In the genomic region with DNA sequence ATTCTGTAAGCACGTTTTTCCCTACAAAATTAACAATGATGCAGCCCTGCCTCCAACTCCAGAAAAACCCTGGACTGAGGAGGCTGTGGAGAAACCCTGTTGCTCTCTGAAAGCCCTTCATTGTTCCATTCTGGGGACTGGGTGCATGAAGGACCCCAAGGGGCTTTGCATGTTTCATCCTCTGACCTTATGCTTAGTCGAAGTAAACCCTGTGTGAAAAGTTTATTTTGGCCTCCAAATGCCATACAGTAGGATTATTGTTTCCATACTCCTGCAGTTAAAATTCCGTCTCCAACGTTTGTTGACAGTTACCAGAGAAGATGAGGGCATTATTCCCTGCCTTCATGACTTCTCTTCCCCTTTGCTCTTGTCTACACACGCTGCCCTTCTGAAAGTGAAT, we compare ENCODE assay signal across 21 cellular contexts.
"Had no signal": no experiment of that assay in that cellular context is flagged by ENCODE, and none has a peak within 500 bp of the region (broad histone marks: within the 10 kb centered on the region; RNA-seq: fewer than 3 reads in every experiment).

No MANE protein-coding gene starts in this region.

- H3K27ac Mint-ChIP-seq: stimulated activated naive B cell treated with anti-CD40 and anti-IgM and Interleukin-4, amounts not matched to agents 10 μg/mL and 1 μg/mL and 100 μg/mL, for 72 hours had no signal

- ATAC-seq: effector memory CD8-positive, alpha-beta T cell; left ventricle myocardium superior; lower lobe of right lung; psoas muscle; right cardiac atrium; stimulated activated naive B cell treated with anti-CD40 and anti-IgM and Interleukin-4, amounts not matched to agents 10 μg/mL and 1 μg/mL and 100 μg/mL, for 72 hours had no signal

- H3K4me1 ChIP-seq: esophagus squamous epithelium, lower lobe of right lung, psoas muscle, tibial nerve, upper lobe of left lung had no signal

- H3K4me3 Mint-ChIP-seq: effector memory CD8-positive, alpha-beta T cell; naive thymus-derived CD8-positive, alpha-beta T cell; nephron progenitor cell; stimulated activated naive B cell treated with anti-CD40 and anti-IgM and Interleukin-4, amounts not matched to agents 10 μg/mL and 1 μg/mL and 100 μg/mL, for 72 hours; stimulated activated naive CD8-positive, alpha-beta T cell treated with anti-CD3 and anti-CD28 coated beads, Interleukin-15, Interleukin-2, amounts not matched to agents 100 ng/mL and 50 ng/mL, for 24 hours had no signal

- H3K4me1 Mint-ChIP-seq: nephron progenitor cell had no signal

- H3K9me3 Mint-ChIP-seq: effector memory CD8-positive, alpha-beta T cell; naive thymus-derived CD8-positive, alpha-beta T cell; nephron progenitor cell; stimulated activated naive B cell treated with anti-CD40 and anti-IgM and Interleukin-4, amounts not matched to agents 10 μg/mL and 1 μg/mL and 100 μg/mL, for 72 hours; stimulated activated naive CD8-positive, alpha-beta T cell treated with anti-CD3 and anti-CD28 coated beads, Interleukin-15, Interleukin-2, amounts not matched to agents 100 ng/mL and 50 ng/mL, for 24 hours had no signal

- H3K27me3 ChIP-seq: esophagus squamous epithelium, ovary, spleen, tibial nerve, upper lobe of left lung had no signal

- H3K9me3 ChIP-seq: esophagus squamous epithelium, lower lobe of right lung, ovary, psoas muscle, spleen, thoracic aorta, tibial nerve, upper lobe of left lung had no signal

- H3K27me3 Mint-ChIP-seq: effector memory CD8-positive, alpha-beta T cell; naive thymus-derived CD8-positive, alpha-beta T cell; stimulated activated naive B cell treated with anti-CD40 and anti-IgM and Interleukin-4, amounts not matched to agents 10 μg/mL and 1 μg/mL and 100 μg/mL, for 72 hours; stimulated activated naive CD8-positive, alpha-beta T cell treated with anti-CD3 and anti-CD28 coated beads, Interleukin-15, Interleukin-2, amounts not matched to agents 100 ng/mL and 50 ng/mL, for 24 hours had no signal

- H3K27ac ChIP-seq: esophagus squamous epithelium, lower lobe of right lung, ovary, psoas muscle, skin epidermis, spleen, thoracic aorta, tibial nerve, upper lobe of left lung had no signal

- DNase-seq: cortex of kidney; effector memory CD8-positive, alpha-beta T cell; erythroblast; esophagus squamous epithelium; hypothalamus; left ventricle myocardium superior; lower lobe of right lung; nephron progenitor cell; nucleus accumbens; ovary; psoas muscle; right cardiac atrium; spleen; stimulated activated CD4-positive, alpha-beta T cell treated with anti-CD3 and anti-CD28 coated beads, Interleukin-4, amount 100 ng/mL, for 4 hours; stimulated activated naive B cell treated with anti-CD40 and anti-IgM and Interleukin-4, amounts not matched to agents 10 μg/mL and 1 μg/mL and 100 μg/mL, for 72 hours; upper lobe of left lung had no signal

- H3K4me3 ChIP-seq: esophagus squamous epithelium, lower lobe of right lung, ovary, psoas muscle, skin epidermis, spleen, thoracic aorta, tibial nerve, upper lobe of left lung had no signal

- H3K36me3 ChIP-seq: ovary had no signal
